ENCODE assay signal across 1 cellular context in genomic region chr6:138103876-138104275, GRCh38.
TF ChIP-seq lines count a peak whose summit lies in the region.

No MANE protein-coding gene starts in this region.

TF ChIP-seq in HepG2, 621 proteins besides CTCF, POLR2A, EP300 and RAD21:
- TF ChIP-seq PAXIP1 (CRISPR knock-in tag; conservative IDR thresholded peaks at IDR 0.05) (no peak), ZNF792 (CRISPR knock-in tag; IDR thresholded peaks at IDR 0.05) (no peak), ZBTB49 (CRISPR knock-in tag; IDR thresholded peaks at IDR 0.05; ENCODE audit: borderline replicate concordance) (no peak), ZNF543 (CRISPR knock-in tag; IDR thresholded peaks at IDR 0.05) (no peak), RXRB (CRISPR knock-in tag; IDR thresholded peaks at IDR 0.05; ENCODE audit: borderline replicate concordance) (no peak), PTBP1 (IDR thresholded peaks at IDR 0.05; ENCODE audit: low read depth, low read length, poor library complexity, severe bottlenecking) (no peak), SKIL (CRISPR knock-in tag; IDR thresholded peaks at IDR 0.05; ENCODE audit: borderline replicate concordance) (no peak), PREB (CRISPR knock-in tag; IDR thresholded peaks at IDR 0.05) (no peak), IKZF1 (IDR thresholded peaks at IDR 0.05) (no peak), NFRKB (IDR thresholded peaks at IDR 0.05) (no peak), HNF1B (CRISPR knock-in tag; IDR thresholded peaks at IDR 0.05) (no peak), TBL1XR1 (IDR thresholded peaks at IDR 0.05; ENCODE audit: borderline replicate concordance, low read length, partially characterized antibody) (no peak), CREM (IDR thresholded peaks at IDR 0.05) (no peak), CREM (CRISPR knock-in tag; IDR thresholded peaks at IDR 0.05) (no peak)
